1 cellular context compared by ENCODE assay signal in genomic region chr6:90457867-90458259, GRCh38.
TF ChIP-seq lines count a peak whose summit lies in the region.

No MANE protein-coding gene starts in this region.

TF ChIP-seq in GM23338, 12 proteins besides CTCF, POLR2A, EP300 and RAD21:
- no peak for TF ChIP-seq ETS1 (IDR thresholded peaks at IDR 0.05)
- no peak for TF ChIP-seq ZNF331 (CRISPR knock-in tag; IDR thresholded peaks at IDR 0.05; ENCODE audit: low read depth)
- TF ChIP-seq JUNB (IDR thresholded peaks at IDR 0.05; ENCODE audit: unreplicated experiment), result no peak
- TF ChIP-seq EZH2 (IDR thresholded peaks at IDR 0.05; ENCODE audit: low read depth, unreplicated experiment), result no peak
- no peak for TF ChIP-seq CREB1 (CRISPR knock-in tag; IDR thresholded peaks at IDR 0.05; ENCODE audit: low read depth)
- TF ChIP-seq REST (IDR thresholded peaks at IDR 0.05; ENCODE audit: unreplicated experiment), result no peak
- no peak for TF ChIP-seq NANOG (IDR thresholded peaks at IDR 0.05; ENCODE audit: borderline replicate concordance)
- no peak for TF ChIP-seq ZNF114 (CRISPR knock-in tag; IDR thresholded peaks at IDR 0.05)
- TF ChIP-seq ZNF462 (CRISPR knock-in tag; IDR thresholded peaks at IDR 0.05), result no peak
- TF ChIP-seq POLR2AphosphoS5 (IDR thresholded peaks at IDR 0.05; ENCODE audit: low read depth), result no peak
- no peak for TF ChIP-seq EZH2phosphoT487 (IDR thresholded peaks at IDR 0.05; ENCODE audit: unreplicated experiment)
